8 cellular contexts compared by ENCODE assay signal in genomic region chr14:36319899-36320209, GRCh38. TPM values are rescaled to one million over a fixed set of nuclear protein-coding genes. Genes with fewer than 3 reads are reported as not detected.
DNase-seq lines count a peak whose midpoint lies in the region; ATAC-seq and TF ChIP-seq lines count a peak whose summit lies in the region.

No MANE protein-coding gene starts in this region.

- H3K4me1 ChIP-seq in GM23338 (ENCODE audit: insufficient read depth) (peaks cover 19% of the 10 kb centered on the region), Peyer's patch (peaks cover 0 to 7% (median 0%) of the 10 kb centered on the region in 4 donors), fibroblast of lung (ENCODE audit: control insufficient read depth, extremely low read depth, insufficient read depth, low read length) (no peaks in the 10 kb centered on the region), rectal smooth muscle tissue (ENCODE audit: control insufficient read depth, insufficient read depth, low read length) (no peaks in the 10 kb centered on the region)

- no peak for DNase-seq in GM23338 (ENCODE audit: low spot score)
- DNase-seq in Peyer's patch, result no peak
- no peak for DNase-seq in fibroblast of lung (ENCODE audit: low read depth in 2 of 2)
- DNase-seq in 8988T, result no peak
- DNase-seq in NOMO-1 treated with DMSO at 0.1 percent for 48 hours (lab: John Stamatoyannopoulos, UW; ENCODE audit: unreplicated experiment), result no peak
- DNase-seq in HuH-7 (ENCODE audit: low spot score), result no peak

- H3K9me3 ChIP-seq in Peyer's patch (no peaks in the 10 kb centered on the region), fibroblast of lung (ENCODE audit: control insufficient read depth, insufficient read depth, low read depth, low read length) (no peaks in the 10 kb centered on the region)

- H3F3A ChIP-seq in GM23338 (replicated peaks; ENCODE audit: low read depth), result no peaks in the 10 kb centered on the region

- H3K27ac Mint-ChIP-seq in GM23338, result peak overlapping the region; percentile 94

- H3K36me3 ChIP-seq in GM23338 (ENCODE audit: insufficient read depth), result no peaks in the 10 kb centered on the region
- no peaks in the 10 kb centered on the region for H3K36me3 ChIP-seq in Peyer's patch
- H3K36me3 ChIP-seq in fibroblast of lung (ENCODE audit: control insufficient read depth, insufficient read depth, low read length), result no peaks in the 10 kb centered on the region
- H3K36me3 ChIP-seq in rectal smooth muscle tissue (ENCODE audit: control insufficient read depth, insufficient read depth, low read length), result no peaks in the 10 kb centered on the region

- H3K79me2 ChIP-seq in GM23338 (replicated peaks; ENCODE audit: insufficient read depth) (peaks cover 53% of the 10 kb centered on the region), fibroblast of lung (ENCODE audit: control insufficient read depth, insufficient read depth, low read length) (peaks cover 40% of the 10 kb centered on the region)

- peaks cover 24% of the 10 kb centered on the region for H3K4me1 Mint-ChIP-seq in GM23338

- H3K9me2 ChIP-seq in GM23338 (ENCODE audit: insufficient read depth), result no peaks in the 10 kb centered on the region

- peaks cover 2% of the 10 kb centered on the region for H3K27me3 Mint-ChIP-seq in GM23338 (ENCODE audit: insufficient read depth, low read depth, poor library complexity)

- H2AFZ ChIP-seq in GM23338 (peak overlapping the region; percentile 61), fibroblast of lung (ENCODE audit: low read length) (peak overlapping the region; percentile 96)

- TF ChIP-seq CTCF in GM23338 (conservative IDR thresholded peaks at IDR 0.05; ENCODE audit: low read depth in 2 of 2) (no peak), Peyer's patch (IDR thresholded peaks at IDR 0.05) (no peak), fibroblast of lung (conservative IDR thresholded peaks at IDR 0.05 in 1 of 2, IDR thresholded peaks at IDR 0.05 in 1 of 2; ENCODE audit: low read depth in 1 of 2, low read length in 2 of 2) (no peak)

- no peaks in the 10 kb centered on the region for H3K27me3 ChIP-seq in GM23338 (ENCODE audit: insufficient read depth)
- H3K27me3 ChIP-seq in Peyer's patch, result no peaks in the 10 kb centered on the region
- H3K27me3 ChIP-seq in fibroblast of lung (ENCODE audit: control insufficient read depth, insufficient read depth, low read length), result no peaks in the 10 kb centered on the region
- no peaks in the 10 kb centered on the region for H3K27me3 ChIP-seq in rectal smooth muscle tissue (ENCODE audit: control insufficient read depth, insufficient read depth, low read length)

- no peaks in the 10 kb centered on the region for H4K20me1 ChIP-seq in GM23338 (replicated peaks; ENCODE audit: insufficient read depth)
- H4K20me1 ChIP-seq in fibroblast of lung (ENCODE audit: control insufficient read depth, extremely low read depth, insufficient read depth, low read length), result peaks cover 1% of the 10 kb centered on the region

- peak overlapping the region; percentile 88 for H3K4me3 Mint-ChIP-seq in GM23338

- H3K27ac ChIP-seq in GM23338 (ENCODE audit: low read depth) (peak overlapping the region; percentile 88), Peyer's patch (peak overlapping the region; percentile 73 to 87 (median 80)), fibroblast of lung (ENCODE audit: insufficient read depth, low read length) (peak overlapping the region; percentile 83), rectal smooth muscle tissue (ENCODE audit: low read depth, low read length) (peak overlapping the region; percentile 86)

- peak overlapping the region; percentile 72 for H3K9ac ChIP-seq in fibroblast of lung (ENCODE audit: insufficient read depth, low read length)
- H3K9ac ChIP-seq in rectal smooth muscle tissue (ENCODE audit: low read length), result peak overlapping the region; percentile 94

- no peaks in the 10 kb centered on the region for H3K9me3 Mint-ChIP-seq in GM23338

- TF ChIP-seq POLR2A in Peyer's patch (IDR thresholded peaks at IDR 0.05), result no peak

- no peaks in the 10 kb centered on the region for H3K36me3 Mint-ChIP-seq in GM23338 (ENCODE audit: low read depth)

- peak overlapping the region; percentile 73 for H3K4me3 ChIP-seq in GM23338
- H3K4me3 ChIP-seq in Peyer's patch, result peak overlapping the region; percentile 65 to 96 (median 78)
- H3K4me3 ChIP-seq in fibroblast of lung (replicated peaks in 1 of 4; ENCODE audit: control extremely low read depth in 1 of 4, insufficient read depth in 1 of 4, low read depth in 3 of 4, low read length in 4 of 4), result peak overlapping the region; percentile 76 to 92 (median 91)
- H3K4me3 ChIP-seq in rectal smooth muscle tissue (ENCODE audit: low read length), result peak overlapping the region; percentile 99

- H3K4me2 ChIP-seq in GM23338 (peak overlapping the region; percentile 85), fibroblast of lung (ENCODE audit: extremely low read depth, insufficient read depth, low read length) (peak overlapping the region; percentile 77)

- ATAC-seq in GM23338, result no peak
- ATAC-seq in GM18511 (IDR thresholded peaks at IDR 0.05; ENCODE audit: unreplicated experiment), result no peak

TF ChIP-seq in GM23338, 12 proteins besides CTCF, POLR2A, EP300 and RAD21 (continues in another document):
- TF ChIP-seq EZH2phosphoT487 (IDR thresholded peaks at IDR 0.05; ENCODE audit: unreplicated experiment), result no peak
- TF ChIP-seq POLR2AphosphoS5 (IDR thresholded peaks at IDR 0.05; ENCODE audit: low read depth), result no peak
- no peak for TF ChIP-seq CREB1 (CRISPR knock-in tag; IDR thresholded peaks at IDR 0.05; ENCODE audit: low read depth)
- no peak for TF ChIP-seq ETS1 (IDR thresholded peaks at IDR 0.05)
- TF ChIP-seq STAT1 (IDR thresholded peaks at IDR 0.05; ENCODE audit: unreplicated experiment), result no peak
- no peak for TF ChIP-seq ZNF114 (CRISPR knock-in tag; IDR thresholded peaks at IDR 0.05)
- TF ChIP-seq REST (IDR thresholded peaks at IDR 0.05; ENCODE audit: unreplicated experiment), result no peak
- TF ChIP-seq EZH2 (IDR thresholded peaks at IDR 0.05; ENCODE audit: low read depth, unreplicated experiment), result no peak
- TF ChIP-seq ZNF331 (CRISPR knock-in tag; IDR thresholded peaks at IDR 0.05; ENCODE audit: low read depth), result no peak

RNA-seq across cellular contexts. Expression of gene MBIP, which starts 0.6 kb away (rescaled TPM):
- 24.4 TPM in 2 replicates for total RNA-seq in GM23338 (2014; rRNA removed; shearing (Covaris generic))
- polyA plus RNA-seq in GM23338 (2016; fragmentation: Nextera tagmentation; extraction: Ambion mirVana) (44.4 and 49.7 TPM in 2 replicates), fibroblast of lung (26.5 and 28.3 TPM in 2 replicates)
- total RNA-seq in Peyer's patch (10 to 100 TPM; 11.9 to 34.7 (median 17.7) TPM), fibroblast of lung (11.0 and 14.2 TPM in 2 replicates)
- 14.4 and 15.5 TPM in 2 replicates for polyA plus RNA-seq in fibroblast of lung (2012)
- 6.9 and 10.2 TPM in 2 replicates for polyA minus RNA-seq in fibroblast of lung (ENCODE audit: low replicate concordance)
